1 cellular context compared by ENCODE assay signal in the genomic region with DNA sequence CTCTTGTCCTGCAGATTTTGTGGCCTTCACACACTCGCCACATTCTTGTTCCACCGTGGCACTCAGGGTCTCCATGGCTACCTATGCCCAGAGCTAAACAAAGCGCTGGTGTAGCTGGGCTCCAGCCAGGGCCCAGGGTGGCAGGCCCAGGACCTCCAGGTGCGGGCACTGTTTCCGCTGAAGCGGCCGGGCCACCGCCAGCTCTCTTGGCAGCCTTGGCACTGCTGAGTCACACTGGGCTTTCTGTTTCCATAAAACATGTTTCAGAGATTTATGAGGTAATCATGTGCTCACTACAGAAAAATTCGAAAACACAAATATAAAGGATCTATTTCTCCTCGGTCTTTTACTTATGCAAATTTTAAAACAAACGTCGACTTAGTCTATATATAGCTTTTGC.
TF ChIP-seq lines count a peak whose summit lies in the region.

No MANE protein-coding gene starts in this region.

TF ChIP-seq in GM23338, 12 proteins besides CTCF, POLR2A, EP300 and RAD21 (continued from another document):
- TF ChIP-seq, protein P1, sequence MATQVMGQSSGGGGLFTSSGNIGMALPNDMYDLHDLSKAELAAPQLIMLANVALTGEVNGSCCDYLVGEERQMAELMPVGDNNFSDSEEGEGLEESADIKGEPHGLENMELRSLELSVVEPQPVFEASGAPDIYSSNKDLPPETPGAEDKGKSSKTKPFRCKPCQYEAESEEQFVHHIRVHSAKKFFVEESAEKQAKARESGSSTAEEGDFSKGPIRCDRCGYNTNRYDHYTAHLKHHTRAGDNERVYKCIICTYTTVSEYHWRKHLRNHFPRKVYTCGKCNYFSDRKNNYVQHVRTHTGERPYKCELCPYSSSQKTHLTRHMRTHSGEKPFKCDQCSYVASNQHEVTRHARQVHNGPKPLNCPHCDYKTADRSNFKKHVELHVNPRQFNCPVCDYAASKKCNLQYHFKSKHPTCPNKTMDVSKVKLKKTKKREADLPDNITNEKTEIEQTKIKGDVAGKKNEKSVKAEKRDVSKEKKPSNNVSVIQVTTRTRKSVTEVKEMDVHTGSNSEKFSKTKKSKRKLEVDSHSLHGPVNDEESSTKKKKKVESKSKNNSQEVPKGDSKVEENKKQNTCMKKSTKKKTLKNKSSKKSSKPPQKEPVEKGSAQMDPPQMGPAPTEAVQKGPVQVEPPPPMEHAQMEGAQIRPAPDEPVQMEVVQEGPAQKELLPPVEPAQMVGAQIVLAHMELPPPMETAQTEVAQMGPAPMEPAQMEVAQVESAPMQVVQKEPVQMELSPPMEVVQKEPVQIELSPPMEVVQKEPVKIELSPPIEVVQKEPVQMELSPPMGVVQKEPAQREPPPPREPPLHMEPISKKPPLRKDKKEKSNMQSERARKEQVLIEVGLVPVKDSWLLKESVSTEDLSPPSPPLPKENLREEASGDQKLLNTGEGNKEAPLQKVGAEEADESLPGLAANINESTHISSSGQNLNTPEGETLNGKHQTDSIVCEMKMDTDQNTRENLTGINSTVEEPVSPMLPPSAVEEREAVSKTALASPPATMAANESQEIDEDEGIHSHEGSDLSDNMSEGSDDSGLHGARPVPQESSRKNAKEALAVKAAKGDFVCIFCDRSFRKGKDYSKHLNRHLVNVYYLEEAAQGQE (IDR thresholded peaks at IDR 0.05; ENCODE audit: unreplicated experiment): no peak
- TF ChIP-seq ZNF114 (CRISPR knock-in tag; IDR thresholded peaks at IDR 0.05): no peak
